Comparison of ENCODE assay signal across 15 cellular contexts in genomic region chr13:29679357-29680050, GRCh38.
DNase-seq lines count a peak whose midpoint lies in the region; ATAC-seq, FAIRE-seq and TF ChIP-seq lines count a peak whose summit lies in the region.
"Had no signal": no experiment of that assay in that cellular context is flagged by ENCODE, and none has a peak within 500 bp of the region (broad histone marks: within the 10 kb centered on the region; RNA-seq: fewer than 3 reads in every experiment).

No MANE protein-coding gene starts in this region.

- H3K27ac ChIP-seq in astrocyte (ENCODE audit: low read depth, low read length) (no peak overlapping the region), WERI-Rb-1 (no peak overlapping the region)
- H3K27ac ChIP-seq: colonic mucosa, epithelial cell of prostate had no signal

- no peaks in the 10 kb centered on the region for H4K20me1 ChIP-seq in astrocyte (ENCODE audit: insufficient read depth, low read length)

- H3K9me3 ChIP-seq in astrocyte (ENCODE audit: insufficient read depth, low read depth, low read length): no peaks in the 10 kb centered on the region
- H3K9me3 ChIP-seq in WERI-Rb-1 (ENCODE audit: severe bottlenecking): no peaks in the 10 kb centered on the region
- H3K9me3 ChIP-seq: Caco-2, colonic mucosa had no signal

- peaks cover 26% of the 10 kb centered on the region for H3K27me3 Mint-ChIP-seq in astrocyte (ENCODE audit: low read depth, unreplicated experiment)

- DNase-seq in NCI-H1092 treated with DMSO at 0.1 percent for 48 hours (lab: John Stamatoyannopoulos, UW): peak; percentile 15
- DNase-seq in astrocyte (ENCODE audit: low read depth): peak; percentile 61
- DNase-seq in islet precursor cell: peak; percentile 57
- peak; percentile 33 for DNase-seq in pulmonary artery endothelial cell (ENCODE audit: low read depth, low spot score)
- DNase-seq in DMS114 treated with DMSO at 0.1 percent for 48 hours (lab: John Stamatoyannopoulos, UW; ENCODE audit: unreplicated experiment): no peak
- DNase-seq in WERI-Rb-1: no peak
- no peak for DNase-seq in Kasumi-1 (lab: John Stamatoyannopoulos, UW)
- DNase-seq: activated naive CD4-positive, alpha-beta T cell treated with Interleukin-2 at 50 U/mL for 16 hours; Caco-2; colonic mucosa; HFFc6; NCI-H146 had no signal

- peaks cover 15% of the 10 kb centered on the region for H3K4me1 Mint-ChIP-seq in astrocyte (ENCODE audit: low read depth, unreplicated experiment)

- H3K4me2 ChIP-seq in astrocyte (ENCODE audit: low read length): no peak overlapping the region

- H3K4me3 Mint-ChIP-seq in astrocyte (ENCODE audit: unreplicated experiment): no peak overlapping the region
- H3K4me3 Mint-ChIP-seq: HFFc6 had no signal

- no peaks in the 10 kb centered on the region for H3K9me3 Mint-ChIP-seq in astrocyte (ENCODE audit: unreplicated experiment)
- H3K9me3 Mint-ChIP-seq: HFFc6 had no signal

- no peak for FAIRE-seq in astrocyte (lab: Jason Lieb, UNC)
- FAIRE-seq: HTR-8/SVneo had no signal

- ATAC-seq in GM19463 (IDR thresholded peaks at IDR 0.05; ENCODE audit: unreplicated experiment): no peak

- no peak overlapping the region for H2AFZ ChIP-seq in astrocyte (ENCODE audit: low read depth, low read length)

- no peak overlapping the region for H3K9ac ChIP-seq in astrocyte (ENCODE audit: low read length)

- H3K4me3 ChIP-seq in astrocyte (ENCODE audit: insufficient read depth, low read depth, low read length) (no peak overlapping the region), WERI-Rb-1 (ENCODE audit: low read depth, low read length) (no peak overlapping the region)
- H3K4me3 ChIP-seq: colonic mucosa had no signal

- peaks cover 17% of the 10 kb centered on the region for H3K4me1 ChIP-seq in astrocyte (ENCODE audit: insufficient read depth, low read length)
- H3K4me1 ChIP-seq: Caco-2, colonic mucosa had no signal

- TF ChIP-seq CTCF in astrocyte (IDR thresholded peaks at IDR 0.05; ENCODE audit: insufficient read depth, low read depth, low read length): no peak
- no peak for TF ChIP-seq CTCF in WERI-Rb-1 (IDR thresholded peaks at IDR 0.05; ENCODE audit: low read depth, low read length)

- no peaks in the 10 kb centered on the region for H3K36me3 Mint-ChIP-seq in astrocyte (ENCODE audit: low read depth, unreplicated experiment)

- H3K79me2 ChIP-seq in astrocyte (ENCODE audit: insufficient read depth, low read length): no peaks in the 10 kb centered on the region

- H3K27ac Mint-ChIP-seq in astrocyte (ENCODE audit: unreplicated experiment): no peak overlapping the region
- H3K27ac Mint-ChIP-seq: HFFc6 had no signal

- H3K27me3 ChIP-seq in astrocyte (ENCODE audit: insufficient read depth, low read length) (no peaks in the 10 kb centered on the region), WERI-Rb-1 (ENCODE audit: insufficient read depth, low read depth, severe bottlenecking) (no peaks in the 10 kb centered on the region)
- H3K27me3 ChIP-seq: colonic mucosa had no signal

- no peaks in the 10 kb centered on the region for H3K36me3 ChIP-seq in astrocyte (ENCODE audit: insufficient read depth, low read length)
- H3K36me3 ChIP-seq in WERI-Rb-1: no peaks in the 10 kb centered on the region
- H3K36me3 ChIP-seq: colonic mucosa had no signal

Comparison
In these comparisons a context has a peak if more than half of its experiments do, and no peak if none do; other contexts are left out.
1. DNase-seq: peak in NCI-H1092 treated with DMSO at 0.1 percent for 48 hours (single experiment), astrocyte (single experiment), islet precursor cell (single experiment) and pulmonary artery endothelial cell (single experiment); none in DMS114 treated with DMSO at 0.1 percent for 48 hours (single experiment), WERI-Rb-1 (single experiment) and Kasumi-1 (0 of 2).